In the genomic region with DNA sequence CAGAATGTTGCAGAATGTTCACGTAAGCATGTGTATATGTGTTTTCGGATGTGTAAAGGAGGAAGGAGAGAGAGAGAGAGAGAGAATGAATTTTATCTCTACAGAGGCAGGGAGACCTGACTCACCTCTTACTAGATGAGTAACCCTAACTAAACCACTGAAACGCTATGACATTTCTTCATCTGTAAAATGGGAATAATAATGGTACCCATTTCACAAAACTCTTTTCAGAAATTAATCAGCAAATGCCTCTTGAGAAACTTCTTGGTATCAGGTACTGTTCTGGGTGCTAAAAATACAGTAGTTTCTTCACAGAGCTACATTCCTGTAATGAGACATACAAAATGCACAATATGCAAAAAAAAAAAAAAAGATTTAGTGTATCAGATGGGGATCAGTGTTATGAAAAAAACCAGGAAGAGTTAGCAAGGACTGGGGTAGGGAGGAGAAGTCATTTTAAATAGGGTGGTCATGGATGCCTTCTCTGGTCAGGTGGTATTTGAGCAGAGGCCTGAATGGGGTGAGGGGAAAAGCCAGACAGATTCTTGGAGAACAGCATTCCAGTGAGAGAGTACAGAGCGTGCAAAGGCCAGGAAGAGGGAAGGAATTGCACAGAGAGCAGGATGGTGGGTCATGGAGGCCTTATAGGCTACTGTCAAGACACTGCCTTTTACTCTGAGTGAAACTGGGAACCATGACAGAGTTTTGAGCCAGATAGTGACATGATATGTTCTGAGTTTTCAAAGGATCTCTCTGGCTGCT, we compare ENCODE assay signal across 9 cellular contexts.
DNase-seq lines count a peak whose midpoint lies in the region; ATAC-seq and TF ChIP-seq lines count a peak whose summit lies in the region.
"Had no signal": no experiment of that assay in that cellular context is flagged by ENCODE, and none has a peak within 500 bp of the region (broad histone marks: within the 10 kb centered on the region; RNA-seq: fewer than 3 reads in every experiment).

No MANE protein-coding gene starts in this region.

- H2AFZ ChIP-seq in OCI-LY3 (ENCODE audit: low read depth, low read length), result 0 out of 2 replicates have a peak overlapping the region, but pooled peaks have one; percentile 35

- H3K4me3 ChIP-seq in OCI-LY3 (ENCODE audit: low read length), result peak overlapping the region; percentile 51
- H3K4me3 ChIP-seq: Peyer's patch had no signal

- peaks cover 6% of the 10 kb centered on the region; the same call in 1 of the 2 replicates for H3K27me3 ChIP-seq in OCI-LY3 (ENCODE audit: low read depth, low read length)
- no peaks in the 10 kb centered on the region for H3K27me3 ChIP-seq in foreskin keratinocyte
- H3K27me3 ChIP-seq: Peyer's patch had no signal

- POLR2A ChIA-PET in GM10248 (lab: Yijun Ruan, JAX), result no interaction called here

- peak overlapping the region; percentile 59 for H3K4me2 ChIP-seq in OCI-LY3 (ENCODE audit: low read length)

- H3K36me3 ChIP-seq in OCI-LY3 (replicated peaks; ENCODE audit: low read depth, low read length), result no peaks in the 10 kb centered on the region
- H3K36me3 ChIP-seq: Peyer's patch had no signal

- TF ChIP-seq CTCF in OCI-LY3 (IDR thresholded peaks at IDR 0.05; ENCODE audit: low read depth, low read length), result no peak
- TF ChIP-seq CTCF in GM10248 (IDR thresholded peaks at IDR 0.05; ENCODE audit: control extremely low read depth, extremely low read depth, low read depth, missing control alignments), result no peak
- TF ChIP-seq CTCF in foreskin keratinocyte (conservative IDR thresholded peaks at IDR 0.05), result no peak

- H3K27ac ChIP-seq in OCI-LY3 (ENCODE audit: low read length), result peak overlapping the region; percentile 64
- H3K27ac ChIP-seq in foreskin keratinocyte, result no peak overlapping the region
- H3K27ac ChIP-seq: Peyer's patch had no signal

- ATAC-seq in GM19395 (IDR thresholded peaks at IDR 0.05; ENCODE audit: unreplicated experiment) (peak; percentile 53), foreskin keratinocyte (no peak), HG02642 (IDR thresholded peaks at IDR 0.05; ENCODE audit: poor library complexity, unreplicated experiment) (no peak)

- H3K9me3 ChIP-seq in OCI-LY3 (ENCODE audit: insufficient read depth, low read length), result no peaks in the 10 kb centered on the region
- H3K9me3 ChIP-seq: Peyer's patch had no signal

- CTCF ChIA-PET in GM10248 (lab: Yijun Ruan, JAX), result interaction anchor here (0.7 to 1.0 kb wide), 2 partner anchors 32 to 152 kb away, joined by 3 read pairs; no protein-coding TSS in a partner anchor

- H3K79me2 ChIP-seq in OCI-LY3 (ENCODE audit: low read length), result no peaks in the 10 kb centered on the region

- H3K4me1 ChIP-seq in OCI-LY3 (ENCODE audit: low read length) (peaks cover 24% of the 10 kb centered on the region), foreskin keratinocyte (no peaks in the 10 kb centered on the region)
- H3K4me1 ChIP-seq: Peyer's patch had no signal

- H3K9ac ChIP-seq in OCI-LY3 (ENCODE audit: low read length), result peak overlapping the region; percentile 32; the same call in 1 of the 2 replicates

- H4K20me1 ChIP-seq in OCI-LY3 (ENCODE audit: insufficient read depth, low read length), result no peaks in the 10 kb centered on the region

- DNase-seq in ELF-1 (ENCODE audit: low read depth, low spot score), result peak; percentile 59
- DNase-seq in left kidney (ENCODE audit: low read depth, low spot score), result peak; percentile 5
- DNase-seq in GM10248 (ENCODE audit: extremely low spot score), result no peak
- DNase-seq in NCI-H526 treated with DMSO at 0.1 percent for 48 hours (lab: John Stamatoyannopoulos, UW), result no peak
- DNase-seq in foreskin keratinocyte, result no peak

Comparison
In these comparisons a context has a peak if more than half of its experiments do, and no peak if none do; other contexts are left out.
1. DNase-seq: peak in ELF-1 (single experiment) and left kidney (single experiment); none in GM10248 (single experiment), NCI-H526 treated with DMSO at 0.1 percent for 48 hours (single experiment) and foreskin keratinocyte (0 of 2).